9 cellular contexts compared by ENCODE assay signal in genomic region chr9:69671291-69671903, GRCh38. TPM values are rescaled to one million over a fixed set of nuclear protein-coding genes. Genes with fewer than 3 reads are reported as not detected.
DNase-seq lines count a peak whose midpoint lies in the region; ATAC-seq, FAIRE-seq and TF ChIP-seq lines count a peak whose summit lies in the region.
"Had no signal": no experiment of that assay in that cellular context is flagged by ENCODE, and none has a peak within 500 bp of the region (broad histone marks: within the 10 kb centered on the region; RNA-seq: fewer than 3 reads in every experiment).

No MANE protein-coding gene starts in this region.

- H3K4me1 ChIP-seq in mammary epithelial cell (ENCODE audit: insufficient read depth, low read length) (peaks cover 33% of the 10 kb centered on the region), liver (ENCODE audit: control insufficient read depth in 4 of 4, insufficient read depth in 4 of 4, low read length in 3 of 4) (peaks cover 0 to 27% (median 8%) of the 10 kb centered on the region in 4 donors), subcutaneous abdominal adipose tissue (ENCODE audit: control insufficient read depth in 5 of 5, insufficient read depth in 5 of 5, low read length in 5 of 5) (peaks cover 2 to 33% (median 20%) of the 10 kb centered on the region in 5 donors)

- H3K27ac Mint-ChIP-seq in activated CD8-positive, alpha-beta memory T cell treated with anti-CD3 and anti-CD28 coated beads, Interleukin-2, amount 10 ng/mL, durations not matched to agents 7 days and 5 days = no peak overlapping the region

- no peak for FAIRE-seq in RCC 7860 (lab: Jason Lieb, UNC)
- FAIRE-seq: G401.6 had no signal

- H3K27ac ChIP-seq in mammary epithelial cell (ENCODE audit: insufficient read depth, low read depth, low read length) (no peak overlapping the region), liver (ENCODE audit: low read depth in 1 of 2, low read length in 2 of 2) (peak overlapping the region; percentile 91 to 94), subcutaneous abdominal adipose tissue (ENCODE audit: low read depth, low read length) (no peak overlapping the region)

- H4K20me1 ChIP-seq in mammary epithelial cell (ENCODE audit: insufficient read depth, low read length) = no peaks in the 10 kb centered on the region

- no peaks in the 10 kb centered on the region for H3K9me3 Mint-ChIP-seq in activated CD8-positive, alpha-beta memory T cell treated with anti-CD3 and anti-CD28 coated beads, Interleukin-2, amount 10 ng/mL, durations not matched to agents 7 days and 5 days (ENCODE audit: low read depth)

- in situ Hi-C loops in mammary epithelial cell (cut with MboI; ENCODE audit: low sequenced_read_pairs in 2 of 2) = loop anchor here in 1 of 2 donors (25.0 kb wide), 1 partner anchor 241 kb away; no protein-coding TSS in a partner anchor

- dilution Hi-C loops in mammary epithelial cell (cut with HindIII; ENCODE audit: low sequenced_read_pairs) = no loop called here

- no peaks in the 10 kb centered on the region for H3K9me3 ChIP-seq in mammary epithelial cell (replicated peaks; ENCODE audit: insufficient read depth, low read length)
- no peaks in the 10 kb centered on the region for H3K9me3 ChIP-seq in liver (ENCODE audit: control insufficient read depth in 4 of 4, low read length in 3 of 4)
- H3K9me3 ChIP-seq in subcutaneous abdominal adipose tissue (ENCODE audit: control insufficient read depth in 5 of 5, low read length in 5 of 5) = no peaks in the 10 kb centered on the region

- peak overlapping the region; percentile 97 for H3K4me2 ChIP-seq in mammary epithelial cell (ENCODE audit: insufficient read depth, low read depth, low read length)

- no peaks in the 10 kb centered on the region for H3K36me3 Mint-ChIP-seq in activated CD8-positive, alpha-beta memory T cell treated with anti-CD3 and anti-CD28 coated beads, Interleukin-2, amount 10 ng/mL, durations not matched to agents 7 days and 5 days

- no peak overlapping the region for H3K9ac ChIP-seq in mammary epithelial cell (ENCODE audit: insufficient read depth, low read length)
- peak overlapping the region; percentile 0 to 62 for H3K9ac ChIP-seq in liver (ENCODE audit: low read depth in 1 of 2, low read length in 2 of 2)
- peak overlapping the region in 3 of 5 donors; percentile 65 to 80 (median 73) for H3K9ac ChIP-seq in subcutaneous abdominal adipose tissue (ENCODE audit: low read length in 5 of 5)

- TF ChIP-seq RAD21 in liver (IDR thresholded peaks at IDR 0.05) = no peak

- H3K79me2 ChIP-seq in mammary epithelial cell (ENCODE audit: insufficient read depth, low read length) = no peaks in the 10 kb centered on the region

- H3K4me1 Mint-ChIP-seq in activated CD8-positive, alpha-beta memory T cell treated with anti-CD3 and anti-CD28 coated beads, Interleukin-2, amount 10 ng/mL, durations not matched to agents 7 days and 5 days = peaks cover 4% of the 10 kb centered on the region

- CTCF ChIA-PET in activated CD8-positive, alpha-beta memory T cell treated with anti-CD3 and anti-CD28 coated beads, Interleukin-2, amount 10 ng/mL, durations not matched to agents 7 days and 5 days (lab: Charles Lee) = interaction anchor here (1.1 to 1.6 kb wide), 4 partner anchors 18 to 931 kb away, joined by 3 to 4 read pairs (median 4); no protein-coding TSS in a partner anchor
- CTCF ChIA-PET in mammary epithelial cell (lab: Charles Lee; ENCODE audit: low non-redundant PET) = interaction anchor here (0.6 kb wide), 1 partner anchor 586 kb away, joined by 3 read pairs; no protein-coding TSS in a partner anchor

- TF ChIP-seq CTCF in mammary epithelial cell (conservative IDR thresholded peaks at IDR 0.05 in 1 of 2, IDR thresholded peaks at IDR 0.05 in 1 of 2; ENCODE audit: extremely low read depth in 1 of 2, insufficient read depth in 1 of 2, low read depth in 1 of 2, low read length in 2 of 2) (no peak), liver (IDR thresholded peaks at IDR 0.05; ENCODE audit: low read depth, low read length, missing input control) (no peak)

- H3K36me3 ChIP-seq in mammary epithelial cell (ENCODE audit: insufficient read depth, low read length) (no peaks in the 10 kb centered on the region), liver (ENCODE audit: control insufficient read depth in 4 of 4, insufficient read depth in 3 of 4, low read depth in 1 of 4, low read length in 3 of 4) (no peaks in the 10 kb centered on the region), subcutaneous abdominal adipose tissue (ENCODE audit: control insufficient read depth in 5 of 5, insufficient read depth in 5 of 5, low read length in 5 of 5) (no peaks in the 10 kb centered on the region)

- peaks cover 48% of the 10 kb centered on the region for H3K27me3 Mint-ChIP-seq in activated CD8-positive, alpha-beta memory T cell treated with anti-CD3 and anti-CD28 coated beads, Interleukin-2, amount 10 ng/mL, durations not matched to agents 7 days and 5 days

- peak overlapping the region; percentile 50 to 69 (median 59) for H3K4me3 ChIP-seq in mammary epithelial cell (replicated peaks in 1 of 3; ENCODE audit: insufficient read depth in 1 of 3, low read depth in 2 of 3, low read length in 3 of 3)
- peak overlapping the region; percentile 68 to 85 (median 74) for H3K4me3 ChIP-seq in liver (ENCODE audit: low read depth in 1 of 3, low read length in 3 of 3)
- H3K4me3 ChIP-seq in subcutaneous abdominal adipose tissue (ENCODE audit: low read depth in 1 of 5, low read length in 5 of 5) = peak overlapping the region; percentile 74 to 92 (median 91)

- WGBS in mammary epithelial cell (ENCODE audit: low coverage, missing lambda C conversion rate) = 58% methylated on average over 16 of the region's 18 CpGs
- 14% methylated on average over 18 of the region's 18 CpGs for WGBS in liver

- ATAC-seq in activated CD8-positive, alpha-beta memory T cell treated with anti-CD3 and anti-CD28 coated beads, Interleukin-2, amount 10 ng/mL, durations not matched to agents 7 days and 5 days = no peak
- no peak for ATAC-seq in GM18498 (IDR thresholded peaks at IDR 0.05; ENCODE audit: unreplicated experiment)

- no peak for DNase-seq in activated CD8-positive, alpha-beta memory T cell treated with anti-CD3 and anti-CD28 coated beads, Interleukin-2, amount 10 ng/mL, durations not matched to agents 7 days and 5 days
- no peak for DNase-seq in activated CD8-positive, alpha-beta memory T cell treated with anti-CD3 and anti-CD28 coated beads for 24 hours
- DNase-seq in mammary epithelial cell (no peak), NCI-H1436 (lab: John Stamatoyannopoulos, UW) (no peak), RCC 7860 (ENCODE audit: low spot score) (no peak)

- peak overlapping the region; percentile 23 for H3K4me3 Mint-ChIP-seq in activated CD8-positive, alpha-beta memory T cell treated with anti-CD3 and anti-CD28 coated beads, Interleukin-2, amount 10 ng/mL, durations not matched to agents 7 days and 5 days

- H3K27me3 ChIP-seq in mammary epithelial cell (ENCODE audit: insufficient read depth, low read length) (no peaks in the 10 kb centered on the region), liver (ENCODE audit: control insufficient read depth in 4 of 4, insufficient read depth in 4 of 4, low read length in 3 of 4) (no peaks in the 10 kb centered on the region), subcutaneous abdominal adipose tissue (ENCODE audit: control insufficient read depth in 5 of 5, insufficient read depth in 4 of 5, low read length in 5 of 5) (no peaks in the 10 kb centered on the region)

- intact Hi-C loops in mammary epithelial cell (cut with micrococcal nuclease) = loop anchor here (5.0 kb wide), 2 partner anchors 249 to 261 kb away; no protein-coding TSS in a partner anchor

- BruUV-seq in mammary epithelial cell (replicated peaks; lab: Mats Ljungman, UMichigan) = no TSS peak

- peak overlapping the region; percentile 95 for H2AFZ ChIP-seq in mammary epithelial cell (ENCODE audit: low read depth, low read length)

TF ChIP-seq in liver, 16 proteins besides CTCF, POLR2A, EP300 and RAD21:
- TF ChIP-seq HNF4G (IDR thresholded peaks at IDR 0.05) = no peak
- peak; percentile 37 for TF ChIP-seq MAX (IDR thresholded peaks at IDR 0.05)

RNA-seq across cellular contexts. Expression of gene APBA1, which starts 0.8 kb away (rescaled TPM):
- total RNA-seq in activated CD8-positive, alpha-beta memory T cell treated with anti-CD3 and anti-CD28 coated beads, Interleukin-2, amount 10 ng/mL, durations not matched to agents 7 days and 5 days = 1 to 10 TPM in 1 of 2 experiments, under 1 TPM in 1; 0.79 to 3.6 TPM
- 1 to 10 TPM in 1 of 2 donors, under 1 TPM in 1; 0.99 to 6.5 TPM for total RNA-seq in mammary epithelial cell
- polyA plus RNA-seq in mammary epithelial cell = 0.46 TPM
- 0.21 TPM for polyA minus RNA-seq in mammary epithelial cell
- 10 to 100 TPM in 1 of 2 donors, 1 to 10 TPM in 1; 7.1 to 19.0 TPM for total RNA-seq in liver
- 1 to 10 TPM; 2.8 to 5.1 TPM for polyA plus RNA-seq in liver

Comparison
In these comparisons a context has a peak if more than half of its experiments do, and no peak if none do; other contexts are left out.
1. H3K27ac ChIP-seq: peak in liver (2 of 2); none in mammary epithelial cell (single experiment) and subcutaneous abdominal adipose tissue (single experiment).
2. Peak in every context shown above with its lines, with median percentiles within 50 percentile points of each other: H3K4me3 ChIP-seq.